19 cellular contexts compared by ENCODE assay signal in the genomic region with DNA sequence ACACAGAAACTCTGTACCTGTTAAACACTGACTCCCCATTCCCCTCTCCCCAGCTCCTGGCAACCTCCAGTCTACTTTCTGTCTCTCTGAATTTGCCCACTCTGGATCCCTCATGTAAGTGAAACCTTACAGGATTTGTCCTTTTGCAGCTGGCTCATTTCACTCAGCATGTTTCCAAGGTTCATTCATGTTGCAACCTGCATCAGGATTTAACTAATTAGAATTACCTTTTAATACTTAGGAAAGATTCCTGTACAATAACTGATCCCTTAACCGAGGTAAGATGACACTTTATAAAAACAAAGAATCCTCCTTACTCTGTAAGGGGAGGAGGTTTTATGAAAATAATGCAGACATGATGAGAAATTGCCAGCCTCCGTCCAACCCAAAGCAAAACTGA.
"Had no signal": no experiment of that assay in that cellular context is flagged by ENCODE, and none has a peak within 500 bp of the region (broad histone marks: within the 10 kb centered on the region; RNA-seq: fewer than 3 reads in every experiment).

No MANE protein-coding gene starts in this region.

- H3K27me3 Mint-ChIP-seq: activated naive CD8-positive, alpha-beta T cell treated with anti-CD3 and anti-CD28 coated beads, Interleukin-2, amount 50 U/mL, for 24 hours; activated T-helper 17 cell treated with anti-CD3 and anti-CD28 coated beads, Interleukin-2, amount 50 U/mL, for 72 hours had no signal

- H3K4me1 Mint-ChIP-seq: activated naive CD8-positive, alpha-beta T cell treated with anti-CD3 and anti-CD28 coated beads, Interleukin-2, amount 50 U/mL, for 24 hours; activated T-helper 17 cell treated with anti-CD3 and anti-CD28 coated beads, Interleukin-2, amount 50 U/mL, for 72 hours; stimulated activated effector memory CD8-positive, alpha-beta T cell treated with anti-CD3 and anti-CD28 coated beads, Interleukin-12 subunit alpha, Interleukin-12 subunit beta, amount 100 ng/mL, for 72 hours had no signal

- FAIRE-seq: kidney, pancreas had no signal

- H3K9me3 Mint-ChIP-seq: activated naive CD8-positive, alpha-beta T cell treated with anti-CD3 and anti-CD28 coated beads, Interleukin-2, amount 50 U/mL, for 24 hours; activated T-helper 17 cell treated with anti-CD3 and anti-CD28 coated beads, Interleukin-2, amount 50 U/mL, for 72 hours; endodermal cell; natural killer cell treated with Interleukin-12 subunit alpha and Interleukin-12 subunit beta and Interleukin-15 and Interleukin-18, amount 100 ng/mL, for 72 hours; stimulated activated effector memory CD8-positive, alpha-beta T cell treated with anti-CD3 and anti-CD28 coated beads, Interleukin-12 subunit alpha, Interleukin-12 subunit beta, amount 100 ng/mL, for 72 hours had no signal

- ATAC-seq: activated naive CD8-positive, alpha-beta T cell treated with anti-CD3 and anti-CD28 coated beads, Interleukin-2, amount 50 U/mL, for 24 hours; activated T-helper 17 cell treated with anti-CD3 and anti-CD28 coated beads, Interleukin-2, amount 50 U/mL, for 72 hours; natural killer cell treated with Interleukin-12 subunit alpha and Interleukin-12 subunit beta and Interleukin-15 and Interleukin-18, amount 100 ng/mL, for 72 hours; pancreas; stimulated activated effector memory CD8-positive, alpha-beta T cell treated with anti-CD3 and anti-CD28 coated beads, Interleukin-12 subunit alpha, Interleukin-12 subunit beta, amount 100 ng/mL, for 72 hours had no signal

- H3K4me1 ChIP-seq: pancreas, uterus had no signal

- H3K36me3 ChIP-seq: cardiac muscle cell, left ventricle myocardium inferior, pancreas, thyroid gland, uterus had no signal

- H3K27ac Mint-ChIP-seq: activated naive CD8-positive, alpha-beta T cell treated with anti-CD3 and anti-CD28 coated beads, Interleukin-2, amount 50 U/mL, for 24 hours; activated T-helper 17 cell treated with anti-CD3 and anti-CD28 coated beads, Interleukin-2, amount 50 U/mL, for 72 hours; endodermal cell; natural killer cell treated with Interleukin-12 subunit alpha and Interleukin-12 subunit beta and Interleukin-15 and Interleukin-18, amount 100 ng/mL, for 72 hours; stimulated activated effector memory CD8-positive, alpha-beta T cell treated with anti-CD3 and anti-CD28 coated beads, Interleukin-12 subunit alpha, Interleukin-12 subunit beta, amount 100 ng/mL, for 72 hours had no signal

- H3K4me3 ChIP-seq: cardiac muscle cell, left ventricle myocardium inferior, pancreas, thyroid gland, uterus had no signal

- H3K4me3 Mint-ChIP-seq: activated naive CD8-positive, alpha-beta T cell treated with anti-CD3 and anti-CD28 coated beads, Interleukin-2, amount 50 U/mL, for 24 hours; activated T-helper 17 cell treated with anti-CD3 and anti-CD28 coated beads, Interleukin-2, amount 50 U/mL, for 72 hours; endodermal cell; natural killer cell treated with Interleukin-12 subunit alpha and Interleukin-12 subunit beta and Interleukin-15 and Interleukin-18, amount 100 ng/mL, for 72 hours; stimulated activated effector memory CD8-positive, alpha-beta T cell treated with anti-CD3 and anti-CD28 coated beads, Interleukin-12 subunit alpha, Interleukin-12 subunit beta, amount 100 ng/mL, for 72 hours had no signal

- H3K27ac ChIP-seq: pancreas, thyroid gland, uterus had no signal

- H3K27me3 ChIP-seq: cardiac muscle cell, pancreas, thyroid gland, uterus had no signal

- DNase-seq: activated CD4-positive, alpha-beta T cell treated with anti-CD3 and anti-CD28 coated beads, Interleukin-2, amount 50 U/mL, for 4 hours; activated CD4-positive, CD25-positive, alpha-beta regulatory T cell treated with anti-CD3 and anti-CD28 coated beads, Interleukin-2, amount 50 U/mL, for 72 hours; activated naive CD4-positive, alpha-beta T cell treated with Interleukin-2 at 50 U/mL for 16 hours; activated naive CD8-positive, alpha-beta T cell treated with anti-CD3 and anti-CD28 coated beads, Interleukin-2, amount 50 U/mL, for 24 hours; aorta; endodermal cell; hypothalamus; kidney; left ventricle myocardium inferior; mesenchymal stem cell; pancreas; stimulated activated CD4-positive, alpha-beta T cell treated with anti-CD3 and anti-CD28 coated beads, Interleukin-12 subunit alpha, Interleukin-12 subunit beta, amount 100 ng/mL, for 4 hours; stimulated activated CD4-positive, alpha-beta T cell treated with anti-CD3 and anti-CD28 coated beads, Interleukin-2, amount 100 ng/mL, for 24 hours; thyroid gland; uterus had no signal

- H3K9me3 ChIP-seq: left ventricle myocardium inferior, pancreas, thyroid gland, uterus had no signal

- H3K36me3 Mint-ChIP-seq: natural killer cell treated with Interleukin-12 subunit alpha and Interleukin-12 subunit beta and Interleukin-15 and Interleukin-18, amount 100 ng/mL, for 72 hours; stimulated activated effector memory CD8-positive, alpha-beta T cell treated with anti-CD3 and anti-CD28 coated beads, Interleukin-12 subunit alpha, Interleukin-12 subunit beta, amount 100 ng/mL, for 72 hours had no signal
